ENCODE assay signal across 1 cellular context in the genomic region with DNA sequence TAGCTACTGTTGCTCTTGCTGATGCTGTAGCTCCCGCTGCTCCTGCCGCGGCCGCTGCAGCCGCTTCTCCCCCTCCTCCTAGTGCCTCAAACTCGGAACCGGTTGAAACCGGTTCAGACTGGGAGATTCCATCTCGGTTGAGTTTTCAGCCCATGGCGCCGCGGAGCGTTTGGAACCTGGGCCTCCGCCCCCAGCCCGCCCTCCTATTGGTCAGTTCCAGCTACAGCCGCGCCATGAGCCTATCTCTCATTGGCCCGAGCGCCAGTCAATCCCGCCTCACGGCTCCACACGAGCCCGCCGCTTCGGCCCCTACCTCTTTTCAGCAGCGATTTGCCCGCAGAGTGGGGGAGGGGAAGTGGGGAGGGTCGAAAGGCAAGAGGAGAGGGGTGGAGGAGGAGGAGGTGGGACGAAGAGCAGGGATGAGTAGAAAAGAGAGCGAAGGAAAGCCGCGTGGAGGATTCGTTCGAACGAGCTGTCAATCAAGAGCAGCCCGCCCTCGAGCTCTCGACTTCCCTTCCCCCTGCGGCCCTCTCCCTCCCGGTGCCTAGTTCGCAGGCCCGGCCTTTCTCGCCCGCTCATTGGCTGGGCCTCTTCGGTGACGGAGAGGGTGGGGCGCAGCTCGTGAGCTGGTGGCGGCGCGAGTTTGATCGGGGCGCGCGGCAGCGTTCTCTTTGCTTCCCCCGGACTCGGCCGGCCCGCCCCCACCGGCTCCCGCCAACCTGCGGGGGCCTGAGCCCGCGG.
TF ChIP-seq lines count a peak whose summit lies in the region.

A gene with protein sequence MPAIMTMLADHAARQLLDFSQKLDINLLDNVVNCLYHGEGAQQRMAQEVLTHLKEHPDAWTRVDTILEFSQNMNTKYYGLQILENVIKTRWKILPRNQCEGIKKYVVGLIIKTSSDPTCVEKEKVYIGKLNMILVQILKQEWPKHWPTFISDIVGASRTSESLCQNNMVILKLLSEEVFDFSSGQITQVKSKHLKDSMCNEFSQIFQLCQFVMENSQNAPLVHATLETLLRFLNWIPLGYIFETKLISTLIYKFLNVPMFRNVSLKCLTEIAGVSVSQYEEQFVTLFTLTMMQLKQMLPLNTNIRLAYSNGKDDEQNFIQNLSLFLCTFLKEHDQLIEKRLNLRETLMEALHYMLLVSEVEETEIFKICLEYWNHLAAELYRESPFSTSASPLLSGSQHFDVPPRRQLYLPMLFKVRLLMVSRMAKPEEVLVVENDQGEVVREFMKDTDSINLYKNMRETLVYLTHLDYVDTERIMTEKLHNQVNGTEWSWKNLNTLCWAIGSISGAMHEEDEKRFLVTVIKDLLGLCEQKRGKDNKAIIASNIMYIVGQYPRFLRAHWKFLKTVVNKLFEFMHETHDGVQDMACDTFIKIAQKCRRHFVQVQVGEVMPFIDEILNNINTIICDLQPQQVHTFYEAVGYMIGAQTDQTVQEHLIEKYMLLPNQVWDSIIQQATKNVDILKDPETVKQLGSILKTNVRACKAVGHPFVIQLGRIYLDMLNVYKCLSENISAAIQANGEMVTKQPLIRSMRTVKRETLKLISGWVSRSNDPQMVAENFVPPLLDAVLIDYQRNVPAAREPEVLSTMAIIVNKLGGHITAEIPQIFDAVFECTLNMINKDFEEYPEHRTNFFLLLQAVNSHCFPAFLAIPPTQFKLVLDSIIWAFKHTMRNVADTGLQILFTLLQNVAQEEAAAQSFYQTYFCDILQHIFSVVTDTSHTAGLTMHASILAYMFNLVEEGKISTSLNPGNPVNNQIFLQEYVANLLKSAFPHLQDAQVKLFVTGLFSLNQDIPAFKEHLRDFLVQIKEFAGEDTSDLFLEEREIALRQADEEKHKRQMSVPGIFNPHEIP (N-terminal part only) (minus strand): TSS at position 178 of the 741 bp plus-strand sequence. CDS start 4,459 bp downstream, outside the sequence.

TF ChIP-seq in K562, 482 proteins besides CTCF, POLR2A, EP300 and RAD21 (continued from another document and continues in another):
- TF ChIP-seq STAT5A (IDR thresholded peaks at IDR 0.05; ENCODE audit: borderline replicate concordance, low read length) (no peak; the same call in 1 of the 2 replicates), ARID1B (IDR thresholded peaks at IDR 0.05) (no peak), CEBPB (tag; IDR thresholded peaks at IDR 0.05) (no peak), SP2 (IDR thresholded peaks at IDR 0.05; ENCODE audit: extremely low read depth, low read depth, low read length, poor library complexity, severe bottlenecking) (peak; percentile 83), ZNF143 (CRISPR knock-in tag; IDR thresholded peaks at IDR 0.05) (no peak), ELF1 (tag; IDR thresholded peaks at IDR 0.05) (no peak), SMAD4 (CRISPR knock-in tag; conservative IDR thresholded peaks at IDR 0.05) (no peak), RBM34 (IDR thresholded peaks at IDR 0.05; ENCODE audit: borderline replicate concordance, insufficient read depth, low read length) (no peak), NR4A1 (CRISPR knock-in tag; IDR thresholded peaks at IDR 0.05) (no peak), NR4A1 (tag; IDR thresholded peaks at IDR 0.05) (no peak), ATF7 (IDR thresholded peaks at IDR 0.05) (peak; percentile 71; the same call in 1 of the 2 replicates), SNIP1 (IDR thresholded peaks at IDR 0.05; ENCODE audit: low read depth) (no peak), TRIM24 (IDR thresholded peaks at IDR 0.05) (peak; percentile 59 to 92; a peak in 3 of 4 replicates), MEIS2 (IDR thresholded peaks at IDR 0.05; ENCODE audit: partially characterized antibody) (peak; percentile 85), ZNF23 (CRISPR knock-in tag; IDR thresholded peaks at IDR 0.05) (no peak), KLF6 (CRISPR knock-in tag; IDR thresholded peaks at IDR 0.05; ENCODE audit: borderline replicate concordance) (peak; percentile 95), PCBP2 (IDR thresholded peaks at IDR 0.05; ENCODE audit: low read depth, low read length, poor library complexity, severe bottlenecking) (no peak), BMI1 (IDR thresholded peaks at IDR 0.05; ENCODE audit: low read length) (no peak), IFI16 (CRISPR knock-in tag; IDR thresholded peaks at IDR 0.05) (no peak), FOXM1 (IDR thresholded peaks at IDR 0.05; ENCODE audit: low read depth) (peak; percentile 66), FOXM1 (CRISPR knock-in tag; IDR thresholded peaks at IDR 0.05; ENCODE audit: low read depth) (no peak), RB1 (IDR thresholded peaks at IDR 0.05; ENCODE audit: low read depth) (peak; percentile 92), RBM22 (IDR thresholded peaks at IDR 0.05; ENCODE audit: low read depth, low read length, poor library complexity, severe bottlenecking) (no peak), U2AF2 (optimal IDR thresholded peaks at IDR 0.05; ENCODE audit: low read depth, low read length) (no peak), SPI1 (IDR thresholded peaks at IDR 0.05; ENCODE audit: borderline replicate concordance, low read depth, low read length) (peak; percentile 52; the same call in 1 of the 2 replicates), SAFB2 (IDR thresholded peaks at IDR 0.05; ENCODE audit: borderline replicate concordance, low read depth, low read length, severe bottlenecking) (no peak), TAF7 (tag; IDR thresholded peaks at IDR 0.05) (no peak; the same call in 1 of the 2 replicates), HDAC2 (IDR thresholded peaks at IDR 0.05) (no peak), CHD4 (IDR thresholded peaks at IDR 0.05; ENCODE audit: insufficient read depth, insufficient replicate concordance, low read depth, low read length, poor library complexity, severe bottlenecking) (no peak), ZNF121 (CRISPR knock-in tag; conservative IDR thresholded peaks at IDR 0.05) (no peak), TBL1XR1 (IDR thresholded peaks at IDR 0.05; ENCODE audit: low read length in 2 of 2) (peak in 1 of 2 experiments; percentile 51; a peak in 1 of 4 replicates), SETDB1 (IDR thresholded peaks at IDR 0.05; ENCODE audit: low read length) (no peak), XRCC4 (IDR thresholded peaks at IDR 0.05; ENCODE audit: extremely low read depth, insufficient read depth, insufficient read length) (no peak), RUNX1 (IDR thresholded peaks at IDR 0.05; ENCODE audit: low read depth) (no peak), ZKSCAN1 (IDR thresholded peaks at IDR 0.05; ENCODE audit: low read depth, low read length) (no peak), NCOA1 (IDR thresholded peaks at IDR 0.05; ENCODE audit: low read depth) (peak; percentile 87), HOXB6 (CRISPR knock-in tag; IDR thresholded peaks at IDR 0.05; ENCODE audit: borderline replicate concordance) (no peak), DPF2 (IDR thresholded peaks at IDR 0.05) (no peak), KDM1A (IDR thresholded peaks at IDR 0.05) (peak in 1 of 2 experiments; percentile 82; a peak in 2 of 4 replicates), C11orf30 (IDR thresholded peaks at IDR 0.05; ENCODE audit: low read depth) (no peak), TCF7 (IDR thresholded peaks at IDR 0.05; ENCODE audit: borderline replicate concordance) (0 out of 2 replicates have a peak, but pooled peaks have one; percentile 49), ETV6 (IDR thresholded peaks at IDR 0.05; ENCODE audit: borderline replicate concordance in 1 of 2, low read depth in 2 of 2, low read length in 1 of 2) (peak in 1 of 2 experiments; percentile 22; a peak in 1 of 4 replicates), ETV6 (CRISPR knock-in tag; IDR thresholded peaks at IDR 0.05; ENCODE audit: borderline replicate concordance) (no peak), ZNF311 (CRISPR knock-in tag; IDR thresholded peaks at IDR 0.05) (no peak), ADNP (tag; IDR thresholded peaks at IDR 0.05) (no peak)
- TF ChIP-seq, protein P1, sequence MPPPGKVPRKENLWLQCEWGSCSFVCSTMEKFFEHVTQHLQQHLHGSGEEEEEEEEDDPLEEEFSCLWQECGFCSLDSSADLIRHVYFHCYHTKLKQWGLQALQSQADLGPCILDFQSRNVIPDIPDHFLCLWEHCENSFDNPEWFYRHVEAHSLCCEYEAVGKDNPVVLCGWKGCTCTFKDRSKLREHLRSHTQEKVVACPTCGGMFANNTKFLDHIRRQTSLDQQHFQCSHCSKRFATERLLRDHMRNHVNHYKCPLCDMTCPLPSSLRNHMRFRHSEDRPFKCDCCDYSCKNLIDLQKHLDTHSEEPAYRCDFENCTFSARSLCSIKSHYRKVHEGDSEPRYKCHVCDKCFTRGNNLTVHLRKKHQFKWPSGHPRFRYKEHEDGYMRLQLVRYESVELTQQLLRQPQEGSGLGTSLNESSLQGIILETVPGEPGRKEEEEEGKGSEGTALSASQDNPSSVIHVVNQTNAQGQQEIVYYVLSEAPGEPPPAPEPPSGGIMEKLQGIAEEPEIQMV (tag; conservative IDR thresholded peaks at IDR 0.05; ENCODE audit: low read depth): 0 out of 2 replicates have a peak, but pooled peaks have one; percentile 41
- TF ChIP-seq, protein P2, sequence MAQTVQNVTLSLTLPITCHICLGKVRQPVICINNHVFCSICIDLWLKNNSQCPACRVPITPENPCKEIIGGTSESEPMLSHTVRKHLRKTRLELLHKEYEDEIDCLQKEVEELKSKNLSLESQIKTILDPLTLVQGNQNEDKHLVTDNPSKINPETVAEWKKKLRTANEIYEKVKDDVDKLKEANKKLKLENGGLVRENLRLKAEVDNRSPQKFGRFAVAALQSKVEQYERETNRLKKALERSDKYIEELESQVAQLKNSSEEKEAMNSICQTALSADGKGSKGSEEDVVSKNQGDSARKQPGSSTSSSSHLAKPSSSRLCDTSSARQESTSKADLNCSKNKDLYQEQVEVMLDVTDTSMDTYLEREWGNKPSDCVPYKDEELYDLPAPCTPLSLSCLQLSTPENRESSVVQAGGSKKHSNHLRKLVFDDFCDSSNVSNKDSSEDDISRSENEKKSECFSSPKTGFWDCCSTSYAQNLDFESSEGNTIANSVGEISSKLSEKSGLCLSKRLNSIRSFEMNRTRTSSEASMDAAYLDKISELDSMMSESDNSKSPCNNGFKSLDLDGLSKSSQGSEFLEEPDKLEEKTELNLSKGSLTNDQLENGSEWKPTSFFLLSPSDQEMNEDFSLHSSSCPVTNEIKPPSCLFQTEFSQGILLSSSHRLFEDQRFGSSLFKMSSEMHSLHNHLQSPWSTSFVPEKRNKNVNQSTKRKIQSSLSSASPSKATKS (CRISPR knock-in tag; IDR thresholded peaks at IDR 0.05): no peak
- TF ChIP-seq, protein P3, sequence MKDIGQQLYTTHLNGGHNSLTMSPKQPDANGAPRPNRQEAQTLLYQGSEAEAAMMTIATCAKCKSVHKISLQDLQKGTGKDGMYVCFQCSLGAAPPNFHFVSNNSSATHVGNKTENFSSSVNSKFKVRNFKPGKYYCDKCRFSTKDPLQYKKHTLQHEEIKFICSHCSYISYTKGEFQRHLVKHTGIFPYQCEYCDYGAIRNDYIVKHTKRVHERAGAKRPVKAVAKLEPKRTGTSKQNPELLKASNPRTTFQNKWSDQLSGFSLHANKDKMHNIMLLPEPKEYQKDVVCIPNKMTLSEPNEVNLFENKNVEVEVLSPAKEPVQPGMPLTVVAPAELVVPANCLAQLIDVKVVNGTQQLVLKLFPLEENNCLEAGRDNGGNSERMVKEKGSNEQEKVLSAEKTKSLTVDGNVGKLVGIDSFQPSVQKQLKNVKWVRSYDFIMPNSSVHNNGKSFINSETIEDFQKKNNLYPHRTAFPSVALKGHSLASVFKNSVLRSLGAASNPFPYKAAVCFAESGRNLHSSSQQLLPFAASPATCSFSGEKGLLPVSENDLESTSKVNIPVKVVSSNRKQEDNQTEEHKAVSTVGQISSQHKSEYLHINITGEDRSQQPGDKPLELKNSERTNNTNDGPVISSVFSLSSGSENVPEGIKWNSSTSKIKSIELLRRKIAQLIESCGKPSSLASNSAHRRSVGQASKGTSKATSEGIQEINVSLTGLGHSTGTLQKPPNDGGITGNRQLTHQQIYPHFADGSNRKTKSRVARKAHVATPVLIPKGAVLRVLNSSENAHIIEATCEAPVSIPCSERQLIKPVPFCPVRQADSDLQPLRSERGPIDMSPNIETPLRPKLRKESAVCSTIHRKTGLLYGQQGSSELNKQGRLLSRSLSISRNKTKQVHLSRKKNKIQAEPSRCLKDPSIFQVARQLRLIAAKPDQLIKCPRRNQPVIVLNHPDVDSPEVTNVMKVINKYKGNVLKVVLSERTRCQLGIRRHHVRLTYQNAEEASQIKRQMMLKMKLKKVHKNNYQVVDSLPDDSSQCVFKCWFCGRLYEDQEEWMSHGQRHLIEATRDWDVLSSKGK (CRISPR knock-in tag; IDR thresholded peaks at IDR 0.05): no peak
- TF ChIP-seq, protein P4, sequence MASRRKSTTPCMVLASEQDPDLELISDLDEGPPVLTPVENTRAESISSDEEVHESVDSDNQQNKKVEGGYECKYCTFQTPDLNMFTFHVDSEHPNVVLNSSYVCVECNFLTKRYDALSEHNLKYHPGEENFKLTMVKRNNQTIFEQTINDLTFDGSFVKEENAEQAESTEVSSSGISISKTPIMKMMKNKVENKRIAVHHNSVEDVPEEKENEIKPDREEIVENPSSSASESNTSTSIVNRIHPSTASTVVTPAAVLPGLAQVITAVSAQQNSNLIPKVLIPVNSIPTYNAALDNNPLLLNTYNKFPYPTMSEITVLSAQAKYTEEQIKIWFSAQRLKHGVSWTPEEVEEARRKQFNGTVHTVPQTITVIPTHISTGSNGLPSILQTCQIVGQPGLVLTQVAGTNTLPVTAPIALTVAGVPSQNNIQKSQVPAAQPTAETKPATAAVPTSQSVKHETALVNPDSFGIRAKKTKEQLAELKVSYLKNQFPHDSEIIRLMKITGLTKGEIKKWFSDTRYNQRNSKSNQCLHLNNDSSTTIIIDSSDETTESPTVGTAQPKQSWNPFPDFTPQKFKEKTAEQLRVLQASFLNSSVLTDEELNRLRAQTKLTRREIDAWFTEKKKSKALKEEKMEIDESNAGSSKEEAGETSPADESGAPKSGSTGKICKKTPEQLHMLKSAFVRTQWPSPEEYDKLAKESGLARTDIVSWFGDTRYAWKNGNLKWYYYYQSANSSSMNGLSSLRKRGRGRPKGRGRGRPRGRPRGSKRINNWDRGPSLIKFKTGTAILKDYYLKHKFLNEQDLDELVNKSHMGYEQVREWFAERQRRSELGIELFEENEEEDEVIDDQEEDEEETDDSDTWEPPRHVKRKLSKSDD (conservative IDR thresholded peaks at IDR 0.05; ENCODE audit: low read length): no peak
- TF ChIP-seq, protein P5, sequence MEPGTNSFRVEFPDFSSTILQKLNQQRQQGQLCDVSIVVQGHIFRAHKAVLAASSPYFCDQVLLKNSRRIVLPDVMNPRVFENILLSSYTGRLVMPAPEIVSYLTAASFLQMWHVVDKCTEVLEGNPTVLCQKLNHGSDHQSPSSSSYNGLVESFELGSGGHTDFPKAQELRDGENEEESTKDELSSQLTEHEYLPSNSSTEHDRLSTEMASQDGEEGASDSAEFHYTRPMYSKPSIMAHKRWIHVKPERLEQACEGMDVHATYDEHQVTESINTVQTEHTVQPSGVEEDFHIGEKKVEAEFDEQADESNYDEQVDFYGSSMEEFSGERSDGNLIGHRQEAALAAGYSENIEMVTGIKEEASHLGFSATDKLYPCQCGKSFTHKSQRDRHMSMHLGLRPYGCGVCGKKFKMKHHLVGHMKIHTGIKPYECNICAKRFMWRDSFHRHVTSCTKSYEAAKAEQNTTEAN (CRISPR knock-in tag; IDR thresholded peaks at IDR 0.05): no peak
- TF ChIP-seq, protein P6, sequence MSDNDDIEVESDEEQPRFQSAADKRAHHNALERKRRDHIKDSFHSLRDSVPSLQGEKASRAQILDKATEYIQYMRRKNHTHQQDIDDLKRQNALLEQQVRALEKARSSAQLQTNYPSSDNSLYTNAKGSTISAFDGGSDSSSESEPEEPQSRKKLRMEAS (CRISPR knock-in tag; IDR thresholded peaks at IDR 0.05): peak; percentile 79
- TF ChIP-seq, protein P7, sequence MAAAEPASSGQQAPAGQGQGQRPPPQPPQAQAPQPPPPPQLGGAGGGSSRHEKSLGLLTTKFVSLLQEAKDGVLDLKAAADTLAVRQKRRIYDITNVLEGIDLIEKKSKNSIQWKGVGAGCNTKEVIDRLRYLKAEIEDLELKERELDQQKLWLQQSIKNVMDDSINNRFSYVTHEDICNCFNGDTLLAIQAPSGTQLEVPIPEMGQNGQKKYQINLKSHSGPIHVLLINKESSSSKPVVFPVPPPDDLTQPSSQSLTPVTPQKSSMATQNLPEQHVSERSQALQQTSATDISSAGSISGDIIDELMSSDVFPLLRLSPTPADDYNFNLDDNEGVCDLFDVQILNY (CRISPR knock-in tag; IDR thresholded peaks at IDR 0.05): no peak
